ENCODE assay signal across 6 cellular contexts in genomic region chr15:43175656-43176309, GRCh38. TPM values are rescaled to one million over a fixed set of nuclear protein-coding genes. Genes with fewer than 3 reads are reported as not detected.
"Had no signal": no experiment of that assay in that cellular context is flagged by ENCODE, and none has a peak within 500 bp of the region (broad histone marks: within the 10 kb centered on the region; RNA-seq: fewer than 3 reads in every experiment).

No MANE protein-coding gene starts in this region.

RNA-seq across cellular contexts. Expression of gene EPB42, which starts 45.0 kb away (rescaled TPM):
- total RNA-seq: GM23248, GM23338, H1, H4, H9, HFFc6 had no signal
- polyA plus RNA-seq: GM23248, GM23338, H1 had no signal
